In the genomic region with DNA sequence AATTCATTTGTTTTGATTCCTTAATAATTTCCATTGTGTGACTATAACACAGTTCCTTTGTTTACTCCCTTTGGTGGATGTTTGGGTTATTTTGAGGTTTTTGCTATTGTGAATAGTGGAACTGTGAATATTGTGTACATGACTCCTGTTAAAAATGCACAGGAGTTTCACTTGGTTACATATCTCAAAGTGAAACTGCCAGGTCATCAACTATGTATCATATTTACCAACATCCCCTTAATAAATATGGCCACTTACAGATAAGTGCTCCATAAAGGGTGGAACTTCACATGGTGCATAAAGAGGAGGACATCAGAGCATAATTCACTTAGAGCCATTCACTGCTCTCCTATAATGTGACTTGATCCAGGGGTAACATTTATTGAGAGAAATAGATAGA, we compare ENCODE assay signal across 19 cellular contexts.
DNase-seq lines count a peak whose midpoint lies in the region; ATAC-seq, FAIRE-seq and TF ChIP-seq lines count a peak whose summit lies in the region.
"Had no signal": no experiment of that assay in that cellular context is flagged by ENCODE, and none has a peak within 500 bp of the region (broad histone marks: within the 10 kb centered on the region; RNA-seq: fewer than 3 reads in every experiment).

No MANE protein-coding gene starts in this region.

- H3K4me2 ChIP-seq in A549 (no peak overlapping the region), MM.1S (ENCODE audit: low read depth, low read length) (no peak overlapping the region)
- H3K4me2 ChIP-seq: BLaER1, GM23338 had no signal

- ATAC-seq in A549 (no peak), GM18520 (IDR thresholded peaks at IDR 0.05; ENCODE audit: unreplicated experiment) (peak; percentile 44), gastrocnemius medialis (no peak)
- ATAC-seq: CD8-positive, alpha-beta T cell; GM12878; GM23338; HCT116 had no signal

- in situ Hi-C loops in gastrocnemius medialis (cut with MboI; ENCODE audit: low sequenced_read_pairs in 4 of 4): no loop called here

- H3K36me3 ChIP-seq in MM.1S (replicated peaks; ENCODE audit: insufficient read depth, low read length): no peaks in the 10 kb centered on the region
- H3K36me3 ChIP-seq in gastrocnemius medialis: no peaks in the 10 kb centered on the region
- H3K36me3 ChIP-seq: BLaER1 had no signal

- H3F3A ChIP-seq in MM.1S (ENCODE audit: insufficient read depth, low read length): no peaks in the 10 kb centered on the region

- H3K27me3 ChIP-seq in MM.1S (replicated peaks; ENCODE audit: insufficient read depth, low read length) (no peaks in the 10 kb centered on the region), gastrocnemius medialis (no peaks in the 10 kb centered on the region)
- H3K27me3 ChIP-seq: BLaER1 had no signal

- no peak for TF ChIP-seq RAD21 in A549 (conservative IDR thresholded peaks at IDR 0.05 in 1 of 2, IDR thresholded peaks at IDR 0.05 in 1 of 2)

- H2AFZ ChIP-seq in MM.1S (ENCODE audit: low read length): no peak overlapping the region
- H2AFZ ChIP-seq: GM23338 had no signal

- POLR2A ChIA-PET in A549 (lab: Yijun Ruan, JAX) (no interaction called here), HEK293T (lab: Yijun Ruan, JAX) (no interaction called here)

- no peak overlapping the region for H3K9ac ChIP-seq in MM.1S (ENCODE audit: low read length)
- H3K9ac ChIP-seq: BLaER1 had no signal

- TF ChIP-seq POLR2A in A549 (IDR thresholded peaks at IDR 0.05; ENCODE audit: low read length) (no peak), gastrocnemius medialis (IDR thresholded peaks at IDR 0.05) (no peak)

- no peak for TF ChIP-seq CTCF in A549 (IDR thresholded peaks at IDR 0.05)
- no peak for TF ChIP-seq CTCF in MM.1S (IDR thresholded peaks at IDR 0.05; ENCODE audit: low read length)
- TF ChIP-seq CTCF in gastrocnemius medialis (IDR thresholded peaks at IDR 0.05 in 4 of 5, conservative IDR thresholded peaks at IDR 0.05 in 1 of 5): no peak

- H3K9me3 ChIP-seq in A549: no peaks in the 10 kb centered on the region
- no peaks in the 10 kb centered on the region for H3K9me3 ChIP-seq in MM.1S (replicated peaks; ENCODE audit: insufficient read depth, low read length)
- H3K9me3 ChIP-seq in gastrocnemius medialis: no peaks in the 10 kb centered on the region
- H3K9me3 ChIP-seq: BLaER1, Caco-2 had no signal

- H3K9me2 ChIP-seq in MM.1S (replicated peaks; ENCODE audit: insufficient read depth, low read length): no peaks in the 10 kb centered on the region

- intact Hi-C loops in gastrocnemius medialis (cut with DNase I; ENCODE audit: low total_unique reads): no loop called here

- no peak for DNase-seq in A549 (ENCODE audit: low read depth in 1 of 2, low spot score in 1 of 2)
- DNase-seq in MM.1S: peak; percentile 9
- DNase-seq in HEK293T (ENCODE audit: extremely low spot score): no peak
- DNase-seq in gastrocnemius medialis: no peak
- no peak for DNase-seq in GDM1 (lab: John Stamatoyannopoulos, UW)
- DNase-seq: Caco-2; CD4-positive, CD25-positive, alpha-beta regulatory T cell; CD8-positive, alpha-beta T cell; DMS153; DND-41; H9; HFFc6 had no signal

- H3K4me3 ChIP-seq in A549: no peak overlapping the region
- H3K4me3 ChIP-seq in MM.1S (ENCODE audit: low read length): no peak overlapping the region
- no peak overlapping the region for H3K4me3 ChIP-seq in gastrocnemius medialis
- H3K4me3 ChIP-seq: BLaER1, GM12878, GM23338 had no signal

- H3K27ac ChIP-seq in A549 (no peak overlapping the region), MM.1S (ENCODE audit: low read length) (no peak overlapping the region), gastrocnemius medialis (no peak overlapping the region)
- H3K27ac ChIP-seq: BLaER1, C4-2B had no signal

- no peak for TF ChIP-seq EP300 in A549 (IDR thresholded peaks at IDR 0.05)

- CTCF ChIA-PET in A549 (lab: Yijun Ruan, JAX): no interaction called here
- CTCF ChIA-PET in HEK293T (lab: Yijun Ruan, JAX): no interaction called here

- H4K20me1 ChIP-seq in MM.1S (ENCODE audit: insufficient read depth, low read length): no peaks in the 10 kb centered on the region
- H4K20me1 ChIP-seq: BLaER1 had no signal

- H3K79me2 ChIP-seq in MM.1S (ENCODE audit: low read length): no peaks in the 10 kb centered on the region

- H3K4me1 ChIP-seq in A549 (no peaks in the 10 kb centered on the region), MM.1S (ENCODE audit: low read length) (no peaks in the 10 kb centered on the region), gastrocnemius medialis (no peaks in the 10 kb centered on the region)
- H3K4me1 ChIP-seq: BLaER1, Caco-2 had no signal

- no peak for FAIRE-seq in A549 (lab: Jason Lieb, UNC)
- FAIRE-seq: G401.6, GM12878 had no signal

TF ChIP-seq in A549, 52 proteins besides CTCF, POLR2A, EP300 and RAD21:
- TF ChIP-seq NR3C1 (IDR thresholded peaks at IDR 0.05) (no peak), MAFK (IDR thresholded peaks at IDR 0.05; ENCODE audit: partially characterized antibody) (peak; percentile 18)

TF ChIP-seq in HEK293T, 16 proteins besides CTCF, POLR2A, EP300 and RAD21:
- TF ChIP-seq SP1 (IDR thresholded peaks at IDR 0.05) (no peak), ELF4 (IDR thresholded peaks at IDR 0.05) (no peak), TARDBP (IDR thresholded peaks at IDR 0.05) (no peak), L3MBTL2 (conservative IDR thresholded peaks at IDR 0.05) (no peak), ARNT (IDR thresholded peaks at IDR 0.05) (no peak), SUZ12 (IDR thresholded peaks at IDR 0.05) (no peak), LEF1 (IDR thresholded peaks at IDR 0.05; ENCODE audit: borderline replicate concordance) (no peak), ZNF384 (IDR thresholded peaks at IDR 0.05) (no peak), BHLHE40 (IDR thresholded peaks at IDR 0.05; ENCODE audit: borderline replicate concordance) (no peak), FOXM1 (IDR thresholded peaks at IDR 0.05; ENCODE audit: borderline replicate concordance) (no peak), FOXA1 (IDR thresholded peaks at IDR 0.05) (no peak), HDGF (IDR thresholded peaks at IDR 0.05; ENCODE audit: borderline replicate concordance) (no peak), CTBP1 (IDR thresholded peaks at IDR 0.05; ENCODE audit: borderline replicate concordance) (no peak), FOXK2 (IDR thresholded peaks at IDR 0.05) (no peak)
- TF ChIP-seq, protein P1, sequence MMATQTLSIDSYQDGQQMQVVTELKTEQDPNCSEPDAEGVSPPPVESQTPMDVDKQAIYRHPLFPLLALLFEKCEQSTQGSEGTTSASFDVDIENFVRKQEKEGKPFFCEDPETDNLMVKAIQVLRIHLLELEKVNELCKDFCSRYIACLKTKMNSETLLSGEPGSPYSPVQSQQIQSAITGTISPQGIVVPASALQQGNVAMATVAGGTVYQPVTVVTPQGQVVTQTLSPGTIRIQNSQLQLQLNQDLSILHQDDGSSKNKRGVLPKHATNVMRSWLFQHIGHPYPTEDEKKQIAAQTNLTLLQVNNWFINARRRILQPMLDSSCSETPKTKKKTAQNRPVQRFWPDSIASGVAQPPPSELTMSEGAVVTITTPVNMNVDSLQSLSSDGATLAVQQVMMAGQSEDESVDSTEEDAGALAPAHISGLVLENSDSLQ (IDR thresholded peaks at IDR 0.05): no peak
